ENCODE assay signal across 7 cellular contexts in genomic region chr22:40598712-40599111, GRCh38. TPM values are rescaled to one million over a fixed set of nuclear protein-coding genes. Genes with fewer than 3 reads are reported as not detected.
DNase-seq lines count a peak whose midpoint lies in the region; ATAC-seq, FAIRE-seq and TF ChIP-seq lines count a peak whose summit lies in the region.
"Not testable (repeated sequence)": the region's sequence is repeated elsewhere in the genome, so short reads cannot be mapped to it uniquely, and the experiment has no call there.

No MANE protein-coding gene starts in this region.

- H2AFZ ChIP-seq in GM23248; astrocyte (ENCODE audit: low read depth, low read length); smooth muscle cell (ENCODE audit: low read depth): not testable (repeated sequence)

- peak overlapping the region; percentile 12; the same call in 1 of the 2 replicates for H3K9ac ChIP-seq in GM23248
- peak overlapping the region; percentile 45 for H3K9ac ChIP-seq in astrocyte (ENCODE audit: low read length)
- not testable (repeated sequence) for H3K9ac ChIP-seq in smooth muscle cell (ENCODE audit: low read depth)

- H3K4me2 ChIP-seq in GM23248 (ENCODE audit: unreplicated experiment) (peak overlapping the region; percentile 72), astrocyte (ENCODE audit: low read length) (peak overlapping the region; percentile 69), smooth muscle cell (peak overlapping the region; percentile 58)

- not testable (repeated sequence) for H3K27me3 ChIP-seq in GM23248 (replicated peaks; ENCODE audit: insufficient read depth); astrocyte (ENCODE audit: insufficient read depth, low read length); smooth muscle cell (ENCODE audit: low read depth)

- intact Hi-C loops in left colon (cut with DNase I, micrococcal nuclease), result not testable (repeated sequence)

- not testable (repeated sequence) for H4K20me1 ChIP-seq in GM23248 (ENCODE audit: insufficient read depth)
- H4K20me1 ChIP-seq in astrocyte (ENCODE audit: insufficient read depth, low read length) (peaks cover 91% of the 10 kb centered on the region), smooth muscle cell (ENCODE audit: low read depth) (peaks cover 100% of the 10 kb centered on the region)

- H3K27ac ChIP-seq in GM23248, result peak overlapping the region; percentile 67
- peak overlapping the region; percentile 87 for H3K27ac ChIP-seq in RWPE1
- peak overlapping the region; percentile 58 for H3K27ac ChIP-seq in astrocyte (ENCODE audit: low read depth, low read length)
- peak overlapping the region; percentile 81 for H3K27ac ChIP-seq in epithelial cell of prostate
- H3K27ac ChIP-seq in smooth muscle cell (ENCODE audit: low read depth), result peak overlapping the region; percentile 66

- 0 out of 2 replicates have a peak overlapping the region, but pooled peaks have one; percentile 71 for H3K27ac Mint-ChIP-seq in HFFc6
- not testable (repeated sequence) for H3K27ac Mint-ChIP-seq in astrocyte (ENCODE audit: unreplicated experiment)

- not testable (repeated sequence) for H3K36me3 Mint-ChIP-seq in HFFc6 (ENCODE audit: low read depth); astrocyte (ENCODE audit: low read depth, unreplicated experiment)

- H3K9me3 Mint-ChIP-seq in HFFc6; astrocyte (ENCODE audit: unreplicated experiment): not testable (repeated sequence)

- FAIRE-seq in astrocyte (lab: Jason Lieb, UNC), result not testable (repeated sequence)

- POLR2A ChIA-PET in RWPE1 (lab: Yijun Ruan, JAX; ENCODE audit: low non-redundant PET), result not testable (repeated sequence)

- H3K4me3 ChIP-seq in GM23248, result peak overlapping the region; percentile 41; the same call in 1 of the 2 replicates
- not testable (repeated sequence) for H3K4me3 ChIP-seq in astrocyte (ENCODE audit: insufficient read depth, low read depth, low read length); smooth muscle cell

- not testable (repeated sequence) for H3K36me3 ChIP-seq in GM23248 (ENCODE audit: low read depth); astrocyte (ENCODE audit: insufficient read depth, low read length); smooth muscle cell (ENCODE audit: low read depth)

- H3K4me1 ChIP-seq in GM23248 (ENCODE audit: insufficient read depth) (peaks cover 79% of the 10 kb centered on the region), astrocyte (ENCODE audit: insufficient read depth, low read length) (peaks cover 39% of the 10 kb centered on the region), smooth muscle cell (ENCODE audit: low read depth) (peaks cover 18% of the 10 kb centered on the region)

- peak; percentile 49 for ATAC-seq in left colon

- H3K79me2 ChIP-seq in GM23248 (ENCODE audit: insufficient read depth) (peaks cover 97% of the 10 kb centered on the region), astrocyte (ENCODE audit: insufficient read depth, low read length) (peaks cover 98% of the 10 kb centered on the region), smooth muscle cell (ENCODE audit: low read depth) (peaks cover 94% of the 10 kb centered on the region)

- not testable (repeated sequence) for TF ChIP-seq CTCF in HFFc6 (IDR thresholded peaks at IDR 0.05); RWPE1 (conservative IDR thresholded peaks at IDR 0.05; ENCODE audit: low read depth); astrocyte (IDR thresholded peaks at IDR 0.05; ENCODE audit: insufficient read depth, low read depth, low read length); smooth muscle cell (IDR thresholded peaks at IDR 0.05; ENCODE audit: borderline replicate concordance, insufficient read depth, poor library complexity, severe bottlenecking)

- H3K9me2 ChIP-seq in GM23248 (ENCODE audit: insufficient read depth), result not testable (repeated sequence)

- H3K4me1 Mint-ChIP-seq in HFFc6 (ENCODE audit: low read depth) (peaks cover 86% of the 10 kb centered on the region), astrocyte (ENCODE audit: low read depth, unreplicated experiment) (peaks cover 49% of the 10 kb centered on the region)

- WGBS in GM23248 (ENCODE audit: low coverage in 1 of 2, low lambda C conversion rate in 2 of 2, missing lambda C conversion rate in 2 of 2), 2 experiments, result 98 to 99% methylated on average over 10 of the region's 10 CpGs
- WGBS in smooth muscle cell (ENCODE audit: low lambda C conversion rate), result 84% methylated on average over 10 of the region's 10 CpGs

- H3F3A ChIP-seq in GM23248 (ENCODE audit: insufficient read depth), result peaks cover 66% of the 10 kb centered on the region
- H3F3A ChIP-seq in smooth muscle cell (ENCODE audit: low read depth), result not testable (repeated sequence)

- peak overlapping the region; percentile 60 for H3K4me3 Mint-ChIP-seq in HFFc6
- H3K4me3 Mint-ChIP-seq in astrocyte (ENCODE audit: unreplicated experiment), result not testable (repeated sequence)

- in situ Hi-C loops in GM23248 (cut with MboI), result not testable (repeated sequence)

- not testable (repeated sequence) for H3K27me3 Mint-ChIP-seq in HFFc6 (ENCODE audit: insufficient read depth); astrocyte (ENCODE audit: low read depth, unreplicated experiment)

- H3K9me3 ChIP-seq in GM23248 (ENCODE audit: low read depth); astrocyte (ENCODE audit: insufficient read depth, low read depth, low read length); smooth muscle cell (replicated peaks; ENCODE audit: low read depth): not testable (repeated sequence)

- CTCF ChIA-PET in RWPE1 (lab: Yijun Ruan, JAX), result not testable (repeated sequence)

- DNase-seq in GM23248; HFFc6; RWPE1 (ENCODE audit: low spot score); astrocyte (ENCODE audit: low read depth); epithelial cell of prostate (ENCODE audit: low read depth, low spot score); left colon; smooth muscle cell (lab: John Stamatoyannopoulos, UW; ENCODE audit: unreplicated experiment): not testable (repeated sequence)

RNA-seq across cellular contexts. Expression of gene MRTFA, which starts 37.8 kb away (rescaled TPM):
- total RNA-seq in GM23248 (2014; rRNA removed; shearing (Covaris generic)), result 49.2 and 59.2 TPM in 2 replicates
- 24.0 and 24.2 TPM in 2 replicates for polyA plus RNA-seq in GM23248 (2016; fragmentation: Nextera tagmentation; extraction: Ambion mirVana)
- 10 to 100 TPM; 36.4 to 48.7 (median 42.2) TPM for total RNA-seq in HFFc6 (2021; fragmentation: NEBNext Ultra II Directional; extraction: Animal tissue kit (Norgen Biotek cat#: 25700))
- total RNA-seq in astrocyte, result 67.0 and 74.3 TPM in 2 replicates
- 10 to 100 TPM; 42.1 to 44.4 TPM for total RNA-seq in left colon
- total RNA-seq in smooth muscle cell, result 34.1 and 41.7 TPM in 2 replicates
- 25.5 and 44.3 TPM in 2 replicates for polyA plus RNA-seq in smooth muscle cell
